In the genomic region with DNA sequence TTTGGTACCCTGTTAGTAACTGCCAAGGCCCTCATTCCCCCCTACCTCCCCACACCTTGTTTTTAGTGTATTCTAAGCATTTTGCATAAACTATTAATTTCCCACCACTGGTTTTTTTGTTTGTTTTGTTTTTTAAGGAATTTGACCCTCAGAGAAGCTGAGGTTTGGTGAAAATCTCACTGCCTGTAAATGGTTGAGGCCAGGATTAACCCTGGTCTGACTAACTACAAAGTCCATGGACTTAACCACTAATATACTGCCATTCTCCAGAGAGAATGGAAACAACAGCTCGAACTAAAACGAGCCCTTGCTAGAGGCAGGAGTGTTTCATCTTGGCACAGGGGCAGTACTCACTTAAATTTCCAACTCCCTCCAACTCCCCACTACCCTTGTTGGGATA, we compare ENCODE assay signal across 11 cellular contexts. TPM values are rescaled to one million over a fixed set of nuclear protein-coding genes. Genes with fewer than 3 reads are reported as not detected.
DNase-seq lines count a peak whose midpoint lies in the region; ATAC-seq, FAIRE-seq and TF ChIP-seq lines count a peak whose summit lies in the region.
"Had no signal": no experiment of that assay in that cellular context is flagged by ENCODE, and none has a peak within 500 bp of the region (broad histone marks: within the 10 kb centered on the region; RNA-seq: fewer than 3 reads in every experiment).

No MANE protein-coding gene starts in this region.

- no peaks in the 10 kb centered on the region for H3K9me3 Mint-ChIP-seq in osteocyte (ENCODE audit: unreplicated experiment)

- H3K4me1 Mint-ChIP-seq in osteocyte (ENCODE audit: unreplicated experiment): peaks cover 43% of the 10 kb centered on the region

- TF ChIP-seq CTCF in AG04449 (IDR thresholded peaks at IDR 0.05; ENCODE audit: insufficient read depth, low read length, missing control alignments) (no peak), fibroblast of mammary gland (conservative IDR thresholded peaks at IDR 0.05; ENCODE audit: control insufficient read depth, insufficient read depth, low read depth, low read length) (no peak), osteocyte (IDR thresholded peaks at IDR 0.05) (no peak), D721Med (IDR thresholded peaks at IDR 0.05; ENCODE audit: insufficient read depth, missing control alignments) (no peak)

- no peaks in the 10 kb centered on the region for H3K9me3 ChIP-seq in SJSA1 (replicated peaks)

- no peaks in the 10 kb centered on the region for H3K27me3 Mint-ChIP-seq in osteocyte (ENCODE audit: unreplicated experiment)

- POLR2A ChIA-PET in AG04449 (lab: Yijun Ruan, JAX): interaction anchor here (0.7 to 1.4 kb wide), 3 partner anchors 8 to 14 kb away, joined by 3 to 6 read pairs (median 5); no protein-coding TSS in a partner anchor

- H3K4me3 ChIP-seq in AG04449 (ENCODE audit: low read depth, low read length) (peak overlapping the region; percentile 88), SJSA1 (peak overlapping the region; percentile 52; the same call in 1 of the 2 replicates), fibroblast of mammary gland (ENCODE audit: control insufficient read depth, low read depth, low read length) (peak overlapping the region; percentile 5)

- H3K4me3 Mint-ChIP-seq in osteocyte (ENCODE audit: unreplicated experiment): peak overlapping the region; percentile 100

- CTCF ChIA-PET in AG04449 (lab: Yijun Ruan, JAX): interaction anchor here (1.0 to 16.3 kb wide), 11 partner anchors 8 to 759 kb away, joined by 3 to 315 read pairs (median 8); partner anchors contain the start of genes BTBD18 and SELENOH

- peak overlapping the region; percentile 100 for H3K27ac Mint-ChIP-seq in osteocyte (ENCODE audit: unreplicated experiment)

- no peaks in the 10 kb centered on the region for H3K27me3 ChIP-seq in SJSA1 (replicated peaks)

- no peak overlapping the region for H3K27ac ChIP-seq in SJSA1
- H3K27ac ChIP-seq: C4-2B had no signal

- H3K4me1 ChIP-seq in SJSA1 (replicated peaks): peaks cover 21% of the 10 kb centered on the region

- FAIRE-seq in D721Med (lab: Jason Lieb, UNC): no peak

- H3K36me3 ChIP-seq in SJSA1: peaks cover 21% of the 10 kb centered on the region

- DNase-seq in AG04449 (ENCODE audit: low read depth, low spot score) (no peak), SJSA1 (ENCODE audit: low read depth in 1 of 2, low spot score in 2 of 2) (peak in 1 of 2 experiments; percentile 23), fibroblast of mammary gland (ENCODE audit: low read depth) (no peak), osteocyte (ENCODE audit: extremely low spot score, unreplicated experiment) (no peak), NCI-H446 (lab: John Stamatoyannopoulos, UW) (no peak), GM03348 (ENCODE audit: low spot score) (no peak), D721Med (ENCODE audit: insufficient read length, low spot score) (no peak)
- DNase-seq: activated gamma-delta T cell, NCI-H146 had no signal

- no peak for ATAC-seq in GM19328 (IDR thresholded peaks at IDR 0.05; ENCODE audit: unreplicated experiment)

- H3K36me3 Mint-ChIP-seq in osteocyte (ENCODE audit: unreplicated experiment): peaks cover 12% of the 10 kb centered on the region

RNA-seq across cellular contexts. Expression of gene CTNND1, which starts 2.9 kb away (rescaled TPM):
- 106 and 128 TPM in 2 replicates for total RNA-seq in SJSA1 (2014; rRNA removed; shearing (Covaris generic))
- 181 and 183 TPM in 2 replicates for total RNA-seq in osteocyte

RNA-seq across cellular contexts. Expression of gene BTBD18, which starts 12.9 kb away (rescaled TPM):
- total RNA-seq in SJSA1 (2014; rRNA removed; shearing (Covaris generic)): not detected in 2 replicates
- total RNA-seq in osteocyte: not detected in 2 replicates

RNA-seq across cellular contexts. Expression of gene SELENOH, which starts 23.2 kb away (rescaled TPM):
- total RNA-seq in SJSA1 (2014; rRNA removed; shearing (Covaris generic)): 234 and 322 TPM in 2 replicates
- total RNA-seq in osteocyte: 103 and 122 TPM in 2 replicates

RNA-seq across cellular contexts. Expression of gene TMX2, which starts 52.1 kb away (rescaled TPM):
- total RNA-seq in SJSA1 (2014; rRNA removed; shearing (Covaris generic)): 76.7 and 132 TPM in 2 replicates
- 61.9 and 62.2 TPM in 2 replicates for total RNA-seq in osteocyte

RNA-seq across cellular contexts. Expression of gene MED19, which starts 52.5 kb away (rescaled TPM):
- 26.0 and 32.5 TPM in 2 replicates for total RNA-seq in SJSA1 (2014; rRNA removed; shearing (Covaris generic))
- total RNA-seq in osteocyte: 18.5 and 20.4 TPM in 2 replicates

Comparison
In these comparisons a context has a peak if more than half of its experiments do, and no peak if none do; other contexts are left out.
1. H3K4me3 ChIP-seq: peak in every context shown above with its lines; median percentile 88 in AG04449; 52 in SJSA1; 5 in fibroblast of mammary gland.